Comparison of ENCODE assay signal across 9 cellular contexts in genomic region chr6:44268095-44268628, GRCh38. TPM values are rescaled to one million over a fixed set of nuclear protein-coding genes. Genes with fewer than 3 reads are reported as not detected.
A peak's percentile ranks its signal among the peaks of the same experiment; 100 is the strongest.
DNase-seq lines count a peak whose midpoint lies in the region; ATAC-seq and TF ChIP-seq lines count a peak whose summit lies in the region.
"Had no signal": no experiment of that assay in that cellular context is flagged by ENCODE, and none has a peak within 500 bp of the region (broad histone marks: within the 10 kb centered on the region; RNA-seq: fewer than 3 reads in every experiment).

No MANE protein-coding gene starts in this region.

- peaks cover 37 to 40% of the 10 kb centered on the region in 2 donors for H3K27me3 Mint-ChIP-seq in CD8-positive, alpha-beta memory T cell
- peaks cover 60% of the 10 kb centered on the region for H3K27me3 Mint-ChIP-seq in activated naive CD4-positive, alpha-beta T cell treated with anti-CD3 and anti-CD28 coated beads, Interleukin-2, amount 10 ng/mL, durations not matched to agents 7 days and 5 days

- H3K27ac Mint-ChIP-seq in CD8-positive, alpha-beta memory T cell, result peak overlapping the region in 6 of 8 donors; percentile 79 to 96 (median 94)
- no peak overlapping the region for H3K27ac Mint-ChIP-seq in activated naive CD4-positive, alpha-beta T cell treated with anti-CD3 and anti-CD28 coated beads, Interleukin-2, amount 10 ng/mL, durations not matched to agents 7 days and 5 days

- DNase-seq in CD8-positive, alpha-beta memory T cell, result peak; percentile 39 to 73 (median 57)
- DNase-seq in HEK293T (ENCODE audit: extremely low spot score) (peak; percentile 79), OCI-LY7 (ENCODE audit: low spot score) (peak; percentile 68), right atrium auricular region (ENCODE audit: low spot score) (no peak), smooth muscle cell (lab: John Stamatoyannopoulos, UW; ENCODE audit: unreplicated experiment) (no peak), amniotic stem cell (lab: John Stamatoyannopoulos, UW) (no peak)
- DNase-seq in activated naive CD4-positive, alpha-beta T cell treated with anti-CD3 and anti-CD28 coated beads, Interleukin-2, amount 10 ng/mL, durations not matched to agents 7 days and 5 days, result peak; percentile 77

- H3K4me3 Mint-ChIP-seq in CD8-positive, alpha-beta memory T cell, result peak overlapping the region in 3 of 7 donors; percentile 37 to 90 (median 66)
- no peak overlapping the region for H3K4me3 Mint-ChIP-seq in activated naive CD4-positive, alpha-beta T cell treated with anti-CD3 and anti-CD28 coated beads, Interleukin-2, amount 10 ng/mL, durations not matched to agents 7 days and 5 days

- H3K9me2 ChIP-seq in OCI-LY7 (ENCODE audit: insufficient read depth, low read length), result no peaks in the 10 kb centered on the region

- H3K27me3 ChIP-seq in CD8-positive, alpha-beta memory T cell (ENCODE audit: insufficient read depth, low read length, poor library complexity, severe bottlenecking), result peaks cover 43% of the 10 kb centered on the region
- H3K27me3 ChIP-seq in right atrium auricular region (peaks cover 0 to 7% of the 10 kb centered on the region in 2 donors), smooth muscle cell (ENCODE audit: low read depth) (peaks cover 49% of the 10 kb centered on the region)

- peaks cover 25 to 39% (median 36%) of the 10 kb centered on the region in 3 donors for H3K4me1 Mint-ChIP-seq in CD8-positive, alpha-beta memory T cell
- peaks cover 49% of the 10 kb centered on the region for H3K4me1 Mint-ChIP-seq in activated naive CD4-positive, alpha-beta T cell treated with anti-CD3 and anti-CD28 coated beads, Interleukin-2, amount 10 ng/mL, durations not matched to agents 7 days and 5 days

- no peak overlapping the region for H2AFZ ChIP-seq in OCI-LY7 (ENCODE audit: low read length)
- H2AFZ ChIP-seq in smooth muscle cell (ENCODE audit: low read depth), result no peak overlapping the region

- peaks cover 16% of the 10 kb centered on the region for H3K4me1 ChIP-seq in CD8-positive, alpha-beta memory T cell (ENCODE audit: insufficient read depth, low read length)
- H3K4me1 ChIP-seq in OCI-LY7 (ENCODE audit: insufficient read depth, low read length, poor library complexity, severe bottlenecking) (peaks cover 39% of the 10 kb centered on the region), right atrium auricular region (peaks cover 0 to 23% of the 10 kb centered on the region in 2 donors), smooth muscle cell (ENCODE audit: low read depth) (peaks cover 23% of the 10 kb centered on the region)

- WGBS in smooth muscle cell (ENCODE audit: low lambda C conversion rate), result 8% methylated on average over 5 of the region's 5 CpGs

- ATAC-seq in GM19351 (IDR thresholded peaks at IDR 0.05; ENCODE audit: unreplicated experiment), result no peak

- no peak overlapping the region for H3K9ac ChIP-seq in smooth muscle cell (ENCODE audit: low read depth)

- H3K9me3 Mint-ChIP-seq in CD8-positive, alpha-beta memory T cell, result no peaks in the 10 kb centered on the region
- no peaks in the 10 kb centered on the region for H3K9me3 Mint-ChIP-seq in activated naive CD4-positive, alpha-beta T cell treated with anti-CD3 and anti-CD28 coated beads, Interleukin-2, amount 10 ng/mL, durations not matched to agents 7 days and 5 days

- TF ChIP-seq CTCF in OCI-LY7 (conservative IDR thresholded peaks at IDR 0.05; ENCODE audit: low read length) (peak; percentile 96), right atrium auricular region (IDR thresholded peaks at IDR 0.05) (peak; percentile 83 to 89), smooth muscle cell (IDR thresholded peaks at IDR 0.05; ENCODE audit: borderline replicate concordance, insufficient read depth, poor library complexity, severe bottlenecking) (peak; percentile 96)

- POLR2A ChIA-PET in CD8-positive, alpha-beta memory T cell (lab: Charles Lee), result interaction anchor here (0.6 to 1.3 kb wide), 3 partner anchors 11 to 736 kb away, joined by 3 to 6 read pairs (median 5); partner anchors contain the start of gene HSP90AB1
- POLR2A ChIA-PET in HEK293T (lab: Yijun Ruan, JAX) (interaction anchor here (0.7 to 3.0 kb wide), 5 partner anchors 12 to 45 kb away, joined by 3 to 18 read pairs (median 10); partner anchors contain the start of genes AARS2 and HSP90AB1), OCI-LY7 (lab: Charles Lee) (interaction anchor here (0.6 to 1.6 kb wide), 4 partner anchors 21 to 70 kb away, joined by 3 to 10 read pairs (median 4); partner anchors contain the start of gene HSP90AB1)

- no peaks in the 10 kb centered on the region for H3K36me3 ChIP-seq in CD8-positive, alpha-beta memory T cell (ENCODE audit: insufficient read depth, low read length)
- H3K36me3 ChIP-seq in OCI-LY7 (ENCODE audit: insufficient read depth, low read length), result peaks cover 2% of the 10 kb centered on the region; the same call in 1 of the 2 replicates
- H3K36me3 ChIP-seq in right atrium auricular region, result no peaks in the 10 kb centered on the region
- H3K36me3 ChIP-seq in smooth muscle cell (ENCODE audit: low read depth), result no peaks in the 10 kb centered on the region

- H3K79me2 ChIP-seq in OCI-LY7 (ENCODE audit: insufficient read depth, low read depth, low read length) (peaks cover 18% of the 10 kb centered on the region), smooth muscle cell (ENCODE audit: low read depth) (peaks cover 15% of the 10 kb centered on the region)

- peaks cover 0 to 9% (median 5%) of the 10 kb centered on the region in 3 donors for H3K36me3 Mint-ChIP-seq in CD8-positive, alpha-beta memory T cell
- H3K36me3 Mint-ChIP-seq in activated naive CD4-positive, alpha-beta T cell treated with anti-CD3 and anti-CD28 coated beads, Interleukin-2, amount 10 ng/mL, durations not matched to agents 7 days and 5 days, result peaks cover 8% of the 10 kb centered on the region

- no peaks in the 10 kb centered on the region for H3F3A ChIP-seq in smooth muscle cell (ENCODE audit: low read depth)

- intact Hi-C loops in OCI-LY7 (cut with micrococcal nuclease; ENCODE audit: unreplicated experiment), result loop anchor here (1.0 to 5.0 kb wide), 4 partner anchors 36 to 188 kb away; partner anchors contain the start of gene CDC5L

- no peaks in the 10 kb centered on the region for H3K9me3 ChIP-seq in CD8-positive, alpha-beta memory T cell (ENCODE audit: low read length)
- H3K9me3 ChIP-seq in OCI-LY7 (ENCODE audit: low read length) (no peaks in the 10 kb centered on the region), right atrium auricular region (no peaks in the 10 kb centered on the region), smooth muscle cell (replicated peaks; ENCODE audit: low read depth) (no peaks in the 10 kb centered on the region)

- H4K20me1 ChIP-seq in OCI-LY7 (ENCODE audit: insufficient read depth, low read length) (no peaks in the 10 kb centered on the region), smooth muscle cell (ENCODE audit: low read depth) (peaks cover 13% of the 10 kb centered on the region)

- H3K27ac ChIP-seq in CD8-positive, alpha-beta memory T cell (ENCODE audit: low read depth, low read length), result no peak overlapping the region
- H3K27ac ChIP-seq in OCI-LY7 (ENCODE audit: low read depth, low read length, poor library complexity, severe bottlenecking) (no peak overlapping the region), right atrium auricular region (no peak overlapping the region), smooth muscle cell (ENCODE audit: low read depth) (no peak overlapping the region)
- H3K27ac ChIP-seq: SK-N-MC had no signal

- CTCF ChIA-PET in CD8-positive, alpha-beta memory T cell (lab: Charles Lee), result interaction anchor here (0.6 to 5.5 kb wide), 22 partner anchors 9 to 208 kb away, joined by 3 to 53 read pairs (median 4); partner anchors contain the start of genes AARS2, HSP90AB1 and SLC35B2
- CTCF ChIA-PET in HEK293T (lab: Yijun Ruan, JAX), result interaction anchor here (0.5 to 3.4 kb wide), 15 partner anchors 11 to 208 kb away, joined by 3 to 46 read pairs (median 4); partner anchors contain the start of gene SLC35B2
- CTCF ChIA-PET in OCI-LY7 (lab: Charles Lee; ENCODE audit: unreplicated experiment), result interaction anchor here (0.6 to 0.9 kb wide), 4 partner anchors 12 to 1330 kb away, joined by 3 to 9 read pairs (median 6); no protein-coding TSS in a partner anchor
- CTCF ChIA-PET in activated naive CD4-positive, alpha-beta T cell treated with anti-CD3 and anti-CD28 coated beads, Interleukin-2, amount 10 ng/mL, durations not matched to agents 7 days and 5 days (lab: Charles Lee), result interaction anchor here (0.7 to 6.7 kb wide), 30 partner anchors 9 to 232 kb away, joined by 3 to 105 read pairs (median 4); partner anchors contain the start of genes AARS2, SLC35B2 and SPATS1

- BruUV-seq in OCI-LY7 (replicated peaks; lab: Mats Ljungman, UMichigan), result no TSS peak

- no peak overlapping the region for H3K4me3 ChIP-seq in CD8-positive, alpha-beta memory T cell (ENCODE audit: low read length)
- H3K4me3 ChIP-seq in OCI-LY7 (ENCODE audit: low read depth, low read length, poor library complexity, severe bottlenecking) (no peak overlapping the region), right atrium auricular region (no peak overlapping the region), smooth muscle cell (no peak overlapping the region)
- H3K4me3 ChIP-seq: SK-N-MC had no signal

- H3K4me2 ChIP-seq in OCI-LY7 (ENCODE audit: low read length), result no peak overlapping the region
- H3K4me2 ChIP-seq in smooth muscle cell, result no peak overlapping the region

RNA-seq across cellular contexts. Expression of gene TMEM151B, which starts 2.1 kb away (rescaled TPM):
- not detected for total RNA-seq in CD8-positive, alpha-beta memory T cell
- not detected for polyA plus RNA-seq in CD8-positive, alpha-beta memory T cell
- not detected in 2 replicates for total RNA-seq in OCI-LY7 (2014; rRNA removed; shearing (Covaris generic))
- total RNA-seq in OCI-LY7 (2022), result 0.07 and 0.15 TPM in 2 replicates
- total RNA-seq in right atrium auricular region, result 1 to 10 TPM in 1 of 2 donors, under 1 TPM in 1; 0.11 to 2.6 TPM
- total RNA-seq in smooth muscle cell, result 0.04 TPM in 1 of 2 replicates, not detected in the other
- not detected in 2 replicates for polyA plus RNA-seq in smooth muscle cell

RNA-seq across cellular contexts. Expression of gene NFKBIE, which starts 2.8 kb away (rescaled TPM):
- 10 to 100 TPM; 33.1 to 34.3 TPM for total RNA-seq in CD8-positive, alpha-beta memory T cell
- 5.3 TPM for polyA plus RNA-seq in CD8-positive, alpha-beta memory T cell
- 27.5 and 43.1 TPM in 2 replicates for total RNA-seq in OCI-LY7 (2014; rRNA removed; shearing (Covaris generic))
- total RNA-seq in OCI-LY7 (2022), result 22.4 and 24.8 TPM in 2 replicates
- 1 to 10 TPM; 3.8 to 8.7 TPM for total RNA-seq in right atrium auricular region
- 7.0 and 11.4 TPM in 2 replicates for total RNA-seq in smooth muscle cell
- polyA plus RNA-seq in smooth muscle cell, result 11.3 and 12.3 TPM in 2 replicates

RNA-seq across cellular contexts. Expression of gene SLC35B2, which starts 10.8 kb away (rescaled TPM):
- 10 to 100 TPM; 34.8 to 35.7 TPM for total RNA-seq in CD8-positive, alpha-beta memory T cell
- 49.0 TPM for polyA plus RNA-seq in CD8-positive, alpha-beta memory T cell
- 10.1 and 13.9 TPM in 2 replicates for total RNA-seq in OCI-LY7 (2014; rRNA removed; shearing (Covaris generic))
- total RNA-seq in OCI-LY7 (2022) (15.3 and 16.5 TPM in 2 replicates), right atrium auricular region (10 to 100 TPM; 23.0 to 23.7 TPM), smooth muscle cell (68.6 and 78.0 TPM in 2 replicates)
- 112 and 117 TPM in 2 replicates for polyA plus RNA-seq in smooth muscle cell

RNA-seq across cellular contexts. Expression of gene HSP90AB1, which starts 21.3 kb away (rescaled TPM):
- total RNA-seq in CD8-positive, alpha-beta memory T cell, result 1,000 to 10,000 TPM; 2,387 to 2,400 TPM
- polyA plus RNA-seq in CD8-positive, alpha-beta memory T cell, result 460 TPM
- total RNA-seq in OCI-LY7 (2014; rRNA removed; shearing (Covaris generic)), result 911 and 1,004 TPM in 2 replicates
- total RNA-seq in OCI-LY7 (2022) (1,055 and 1,282 TPM in 2 replicates), right atrium auricular region (100 to 1,000 TPM; 716 to 772 TPM), smooth muscle cell (736 and 781 TPM in 2 replicates)
- polyA plus RNA-seq in smooth muscle cell, result 408 TPM in 2 replicates

RNA-seq across cellular contexts. Expression of gene SLC29A1, which starts 44.8 kb away (rescaled TPM):
- 100 to 1,000 TPM; 116 TPM for total RNA-seq in CD8-positive, alpha-beta memory T cell
- polyA plus RNA-seq in CD8-positive, alpha-beta memory T cell, result 3.6 TPM
- total RNA-seq in OCI-LY7 (2014; rRNA removed; shearing (Covaris generic)), result 51.5 and 52.6 TPM in 2 replicates
- total RNA-seq in OCI-LY7 (2022) (54.1 and 64.6 TPM in 2 replicates), right atrium auricular region (100 to 1,000 TPM; 105 to 256 TPM), smooth muscle cell (7.3 and 8.0 TPM in 2 replicates)
- 7.4 and 8.1 TPM in 2 replicates for polyA plus RNA-seq in smooth muscle cell

Comparison
In these comparisons a context has a peak if more than half of its experiments do, and no peak if none do; other contexts are left out.
1. DNase-seq: peak in CD8-positive, alpha-beta memory T cell (5 of 5), HEK293T (single experiment), OCI-LY7 (single experiment) and activated naive CD4-positive, alpha-beta T cell treated with anti-CD3 and anti-CD28 coated beads, Interleukin-2, amount 10 ng/mL, durations not matched to agents 7 days and 5 days (single experiment); none in right atrium auricular region (single experiment), smooth muscle cell (single experiment) and amniotic stem cell (single experiment).
2. Peak in every context shown above with its lines, with median percentiles within 50 percentile points of each other: CTCF ChIP-seq.